In genomic region chr1:36369061-36369470, GRCh38 we compare ENCODE assay signal across 8 cellular contexts. TPM values are rescaled to one million over a fixed set of nuclear protein-coding genes. Genes with fewer than 3 reads are reported as not detected.
A peak's percentile ranks its signal among the peaks of the same experiment; 100 is the strongest.
DNase-seq lines count a peak whose midpoint lies in the region; ATAC-seq and TF ChIP-seq lines count a peak whose summit lies in the region.

No MANE protein-coding gene starts in this region.

- H2BK5ac ChIP-seq in mesendoderm (ENCODE audit: low read length): no peak overlapping the region

- H3K9me3 Mint-ChIP-seq in CD4-positive, alpha-beta T cell: no peaks in the 10 kb centered on the region
- H3K9me3 Mint-ChIP-seq in activated CD8-positive, alpha-beta T cell treated with anti-CD3 and anti-CD28 coated beads for 36 hours: no peaks in the 10 kb centered on the region

- H3K79me2 ChIP-seq in mesendoderm (ENCODE audit: control insufficient read depth, insufficient read depth, low read length): peaks cover 27% of the 10 kb centered on the region

- H2BK15ac ChIP-seq in mesendoderm (replicated peaks; ENCODE audit: low read depth): no peak overlapping the region

- WGBS in mesendoderm (ENCODE audit: extremely low coverage, insufficient coverage, low lambda C conversion rate): no CpG with 5 or more reads among the region's 2 CpGs

- H3K79me1 ChIP-seq in mesendoderm (ENCODE audit: low read length): peaks cover 29% of the 10 kb centered on the region

- H3K4me3 Mint-ChIP-seq in CD4-positive, alpha-beta T cell: peak overlapping the region; percentile 14
- no peak overlapping the region for H3K4me3 Mint-ChIP-seq in activated CD8-positive, alpha-beta T cell treated with anti-CD3 and anti-CD28 coated beads for 36 hours

- POLR2A ChIA-PET in CD4-positive, alpha-beta T cell (lab: Charles Lee): interaction anchor here (1.0 to 5.2 kb wide), 9 partner anchors 10 to 145 kb away, joined by 4 to 73 read pairs (median 6); partner anchors contain the start of genes EVA1B, LSM10, SH3D21 and STK40
- POLR2A ChIA-PET in activated CD8-positive, alpha-beta T cell treated with anti-CD3 and anti-CD28 coated beads for 36 hours (lab: Charles Lee): interaction anchor here (0.6 to 2.8 kb wide), 7 partner anchors 8 to 47 kb away, joined by 3 to 8 read pairs (median 4); partner anchors contain the start of genes EVA1B and LSM10

- H3K9me3 ChIP-seq in CD4-positive, alpha-beta T cell (ENCODE audit: control insufficient read depth, low read length): no peaks in the 10 kb centered on the region

- H2AK5ac ChIP-seq in mesendoderm (ENCODE audit: low read length): no peak overlapping the region

- H3K4me1 ChIP-seq in mesendoderm (ENCODE audit: control insufficient read depth, low read depth, low read length): peaks cover 7% of the 10 kb centered on the region

- no peak overlapping the region for H4K5ac ChIP-seq in mesendoderm (ENCODE audit: low read length)

- CTCF ChIA-PET in CD4-positive, alpha-beta T cell (lab: Charles Lee): interaction anchor here (0.6 to 4.5 kb wide), 24 partner anchors 8 to 1072 kb away, joined by 3 to 43 read pairs (median 4); partner anchors contain the start of genes LSM10, MRPS15, SH3D21 and STK40
- CTCF ChIA-PET in activated CD8-positive, alpha-beta T cell treated with anti-CD3 and anti-CD28 coated beads for 36 hours (lab: Charles Lee): interaction anchor here (0.7 to 6.4 kb wide), 22 partner anchors 9 to 220 kb away, joined by 3 to 102 read pairs (median 4); partner anchors contain the start of genes EVA1B, LSM10, SH3D21 and TRAPPC3

- no peak overlapping the region for H3K4ac ChIP-seq in mesendoderm (ENCODE audit: low read depth, low read length)

- peaks cover 76% of the 10 kb centered on the region for H3K4me1 Mint-ChIP-seq in CD4-positive, alpha-beta T cell (ENCODE audit: low read depth)
- H3K4me1 Mint-ChIP-seq in activated CD8-positive, alpha-beta T cell treated with anti-CD3 and anti-CD28 coated beads for 36 hours (ENCODE audit: low read depth): peaks cover 66% of the 10 kb centered on the region

- no peak overlapping the region for H2BK120ac ChIP-seq in mesendoderm (ENCODE audit: low read depth, low read length)

- no peak overlapping the region for H3K4me3 ChIP-seq in mesendoderm (ENCODE audit: low read length)

- peak overlapping the region; percentile 54 for H3K27ac ChIP-seq in CD4-positive, alpha-beta T cell (ENCODE audit: low read depth, low read length)
- H3K27ac ChIP-seq in mesendoderm (ENCODE audit: low read depth, low read length): no peak overlapping the region

- H3K36me3 Mint-ChIP-seq in CD4-positive, alpha-beta T cell (ENCODE audit: low read depth): peaks cover 20% of the 10 kb centered on the region
- peaks cover 11% of the 10 kb centered on the region for H3K36me3 Mint-ChIP-seq in activated CD8-positive, alpha-beta T cell treated with anti-CD3 and anti-CD28 coated beads for 36 hours (ENCODE audit: low read depth)

- no peak overlapping the region for H3K23ac ChIP-seq in mesendoderm (ENCODE audit: low read length)

- H3K56ac ChIP-seq in mesendoderm (ENCODE audit: low read length): no peak overlapping the region

- TF ChIP-seq CTCF in CD4-positive, alpha-beta T cell (IDR thresholded peaks at IDR 0.05): peak; percentile 91
- peak; percentile 89 for TF ChIP-seq CTCF in activated CD8-positive, alpha-beta T cell treated with anti-CD3 and anti-CD28 coated beads for 36 hours (IDR thresholded peaks at IDR 0.05)

- intact Hi-C loops in CD4-positive, alpha-beta T cell (cut with DNase I, micrococcal nuclease): loop anchor here (1.0 to 5.0 kb wide), 8 partner anchors 16 to 62 kb away; partner anchors contain the start of genes SH3D21 (in 2 of the 2), EVA1B (in 1 of the 2) and STK40 (in 1 of the 2)
- intact Hi-C loops in activated CD8-positive, alpha-beta T cell treated with anti-CD3 and anti-CD28 coated beads for 36 hours (cut with micrococcal nuclease): no loop called here

- no peaks in the 10 kb centered on the region for H3K27me3 Mint-ChIP-seq in CD4-positive, alpha-beta T cell
- H3K27me3 Mint-ChIP-seq in activated CD8-positive, alpha-beta T cell treated with anti-CD3 and anti-CD28 coated beads for 36 hours: no peaks in the 10 kb centered on the region

- peak; percentile 54 for ATAC-seq in CD4-positive, alpha-beta T cell (ENCODE audit: poor library complexity)
- ATAC-seq in HG03175 (IDR thresholded peaks at IDR 0.05; ENCODE audit: unreplicated experiment) (peak; percentile 47), HG03196 (IDR thresholded peaks at IDR 0.05; ENCODE audit: unreplicated experiment) (no peak)
- peak; percentile 57 for ATAC-seq in activated CD8-positive, alpha-beta T cell treated with anti-CD3 and anti-CD28 coated beads for 36 hours

- peak overlapping the region; percentile 88 for H3K27ac Mint-ChIP-seq in CD4-positive, alpha-beta T cell
- H3K27ac Mint-ChIP-seq in activated CD8-positive, alpha-beta T cell treated with anti-CD3 and anti-CD28 coated beads for 36 hours: peak overlapping the region; percentile 29

- DNase-seq in CD4-positive, alpha-beta T cell: peak; percentile 76 to 89 (median 82)
- DNase-seq in NCI-H82 (lab: John Stamatoyannopoulos, UW) (peak; percentile 88), ecto neural progenitor cell (ENCODE audit: low spot score) (peak; percentile 87), mesendoderm (peak; percentile 82)
- DNase-seq in activated CD8-positive, alpha-beta T cell treated with anti-CD3 and anti-CD28 coated beads for 36 hours: peak; percentile 93
- peak; percentile 64 to 78 for DNase-seq in stimulated activated CD8-positive, alpha-beta memory T cell treated with anti-CD3 and anti-CD28 coated beads, Interleukin-4, amount 100 ng/mL, for 4 hours (ENCODE audit: low read depth in 2 of 2, low spot score in 1 of 2)

- no peaks in the 10 kb centered on the region for H3K27me3 ChIP-seq in CD4-positive, alpha-beta T cell (ENCODE audit: control insufficient read depth, insufficient read depth, low read length)
- H3K27me3 ChIP-seq in mesendoderm (ENCODE audit: insufficient read depth, low read length, poor library complexity): no peaks in the 10 kb centered on the region

- peak overlapping the region; percentile 18 for H3K9ac ChIP-seq in mesendoderm (ENCODE audit: low read length)

- H3K18ac ChIP-seq in mesendoderm (ENCODE audit: low read length): no peak overlapping the region

- H3K4me2 ChIP-seq in mesendoderm (ENCODE audit: low read length): no peak overlapping the region

- H3K36me3 ChIP-seq in mesendoderm (ENCODE audit: control insufficient read depth, insufficient read depth, low read length): no peaks in the 10 kb centered on the region

- no peak overlapping the region for H4K8ac ChIP-seq in mesendoderm (ENCODE audit: low read depth, low read length)

RNA-seq across cellular contexts. Expression of gene STK40, which starts 16.7 kb away (rescaled TPM):
- total RNA-seq in CD4-positive, alpha-beta T cell: 10 to 100 TPM; 17.8 to 20.7 TPM
- 10 to 100 TPM; 41.2 to 44.4 TPM for total RNA-seq in activated CD8-positive, alpha-beta T cell treated with anti-CD3 and anti-CD28 coated beads for 36 hours
- 27.9 TPM for polyA plus RNA-seq in mesendoderm (2013, experiment 1 of 2)
- polyA plus RNA-seq in mesendoderm (2013, experiment 2 of 2): 28.0 TPM

RNA-seq across cellular contexts. Expression of gene LSM10, which starts 28.6 kb away (rescaled TPM):
- total RNA-seq in CD4-positive, alpha-beta T cell: 10 to 100 TPM; 25.6 to 26.0 TPM
- total RNA-seq in activated CD8-positive, alpha-beta T cell treated with anti-CD3 and anti-CD28 coated beads for 36 hours: 10 to 100 TPM; 43.8 to 46.2 TPM
- 64.1 TPM for polyA plus RNA-seq in mesendoderm (2013, experiment 1 of 2)
- 62.9 TPM for polyA plus RNA-seq in mesendoderm (2013, experiment 2 of 2)

RNA-seq across cellular contexts. Expression of gene EVA1B, which starts 45.6 kb away (rescaled TPM):
- total RNA-seq in CD4-positive, alpha-beta T cell: 1 to 10 TPM; 1.5 to 1.8 TPM
- 1 to 10 TPM; 5.8 to 6.5 TPM for total RNA-seq in activated CD8-positive, alpha-beta T cell treated with anti-CD3 and anti-CD28 coated beads for 36 hours
- polyA plus RNA-seq in mesendoderm (2013, experiment 1 of 2): 8.1 TPM
- 7.6 TPM for polyA plus RNA-seq in mesendoderm (2013, experiment 2 of 2)
